ENCODE assay signal across 11 cellular contexts in genomic region chr1:30087465-30087864, GRCh38.
DNase-seq lines count a peak whose midpoint lies in the region; ATAC-seq and TF ChIP-seq lines count a peak whose summit lies in the region.
"Had no signal": no experiment of that assay in that cellular context is flagged by ENCODE, and none has a peak within 500 bp of the region (broad histone marks: within the 10 kb centered on the region; RNA-seq: fewer than 3 reads in every experiment).

No MANE protein-coding gene starts in this region.

- ATAC-seq in HG03139 (IDR thresholded peaks at IDR 0.05; ENCODE audit: unreplicated experiment) = no peak
- no peak for ATAC-seq in GM21576 (IDR thresholded peaks at IDR 0.05; ENCODE audit: unreplicated experiment)

- H3K4me3 ChIP-seq in NB4 (ENCODE audit: low read depth, low read length) = no peak overlapping the region
- H3K4me3 ChIP-seq in choroid plexus epithelial cell (ENCODE audit: low read depth, low read length) = no peak overlapping the region
- H3K4me3 ChIP-seq in retinal pigment epithelial cell (ENCODE audit: low read length) = no peak overlapping the region
- H3K4me3 ChIP-seq: transverse colon had no signal

- TF ChIP-seq POLR2A in NB4 (IDR thresholded peaks at IDR 0.05; ENCODE audit: extremely low read depth, insufficient read length) = no peak

- TF ChIP-seq CTCF in NB4 (IDR thresholded peaks at IDR 0.05; ENCODE audit: low read depth, low read length) = peak; percentile 29
- TF ChIP-seq CTCF in choroid plexus epithelial cell (conservative IDR thresholded peaks at IDR 0.05; ENCODE audit: low read depth, low read length) = peak; percentile 44
- TF ChIP-seq CTCF in retinal pigment epithelial cell (conservative IDR thresholded peaks at IDR 0.05; ENCODE audit: low read depth, low read length) = peak; percentile 56

- DNase-seq in NCI-H82 (lab: John Stamatoyannopoulos, UW) (peak; percentile 38), NCI-H82 treated with DMSO at 0.1 percent for 48 hours (lab: John Stamatoyannopoulos, UW; ENCODE audit: unreplicated experiment) (no peak), NB4 (ENCODE audit: low read depth) (peak; percentile 18), choroid plexus epithelial cell (ENCODE audit: low read depth) (peak; percentile 4), retinal pigment epithelial cell (ENCODE audit: low read depth) (no peak), putamen (ENCODE audit: low spot score) (no peak)
- DNase-seq: activated naive CD8-positive, alpha-beta T cell treated with anti-CD3 and anti-CD28 coated beads, Interleukin-2, amount 10 ng/mL, durations not matched to agents 7 days and 5 days; stimulated activated CD4-positive, alpha-beta T cell treated with anti-CD3 and anti-CD28 coated beads, Interleukin-4, amount 100 ng/mL, for 4 hours; transverse colon had no signal

Comparison
In these comparisons a context has a peak if more than half of its experiments do, and no peak if none do; other contexts are left out.
1. DNase-seq: peak in NCI-H82 (single experiment), NB4 (single experiment) and choroid plexus epithelial cell (single experiment); none in NCI-H82 treated with DMSO at 0.1 percent for 48 hours (single experiment), retinal pigment epithelial cell (single experiment) and putamen (single experiment).
2. Peak in every context shown above with its lines, with median percentiles within 50 percentile points of each other: CTCF ChIP-seq.